Comparison of ENCODE assay signal across 8 cellular contexts in the genomic region with DNA sequence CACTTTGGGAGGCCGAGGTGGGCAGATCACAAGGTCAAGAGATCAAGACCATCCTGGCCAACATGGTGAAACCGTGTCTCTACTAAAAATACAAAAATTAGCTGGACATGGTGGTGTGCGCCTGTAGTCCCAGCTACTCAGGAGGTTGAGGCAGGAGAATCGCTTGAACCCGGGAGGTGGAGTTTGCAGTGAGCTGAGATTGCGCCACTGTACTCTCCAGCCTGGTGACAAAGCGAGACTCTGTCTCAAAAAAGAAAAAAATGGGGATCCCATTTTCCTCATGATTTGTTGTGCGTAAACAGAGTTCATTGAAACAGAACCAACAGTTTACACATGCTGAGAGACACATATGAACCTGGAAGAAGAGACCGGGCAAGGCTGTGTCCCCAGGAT. TPM values are rescaled to one million over a fixed set of nuclear protein-coding genes. Genes with fewer than 3 reads are reported as not detected.
A peak's percentile ranks its signal among the peaks of the same experiment; 100 is the strongest.
DNase-seq lines count a peak whose midpoint lies in the region; ATAC-seq and TF ChIP-seq lines count a peak whose summit lies in the region.
"Not testable (repeated sequence)": the region's sequence is repeated elsewhere in the genome, so short reads cannot be mapped to it uniquely, and the experiment has no call there.

No MANE protein-coding gene starts in this region.

- peaks cover 95% of the 10 kb centered on the region for H3K79me2 ChIP-seq in PC-9 (ENCODE audit: low read depth)

- peaks cover 33% of the 10 kb centered on the region for H3K36me3 Mint-ChIP-seq in activated T-helper 2 cell treated with anti-CD3 and anti-CD28 coated beads, Interferon-gamma antibody, Interleukin-2, Interleukin-4, amounts not matched to agents 10 μg/mL and 5 μg/mL and 100 μg/mL, durations not matched to agents 14 hours and 24 hours and 36 hours (ENCODE audit: low read depth)
- H3K36me3 Mint-ChIP-seq in chondrocyte (ENCODE audit: low read depth) = not testable (repeated sequence)

- WGBS in heart right ventricle, 2 donors = 88 to 92% methylated on average over 9 of the region's 9 CpGs
- 89 to 93% methylated on average over 8 to 9 of the region's 9 CpGs for WGBS in upper lobe of left lung, 2 donors

- peak in 1 of 2 experiments; percentile 8 for DNase-seq in PC-9
- DNase-seq in activated T-helper 2 cell treated with anti-CD3 and anti-CD28 coated beads, Interferon-gamma antibody, Interleukin-2, Interleukin-4, amounts not matched to agents 10 μg/mL and 5 μg/mL and 100 μg/mL, durations not matched to agents 14 hours and 24 hours and 36 hours (ENCODE audit: low spot score); chondrocyte (ENCODE audit: low spot score); heart right ventricle; gastrocnemius medialis; upper lobe of left lung: not testable (repeated sequence)

- H3K9me3 Mint-ChIP-seq in activated T-helper 2 cell treated with anti-CD3 and anti-CD28 coated beads, Interferon-gamma antibody, Interleukin-2, Interleukin-4, amounts not matched to agents 10 μg/mL and 5 μg/mL and 100 μg/mL, durations not matched to agents 14 hours and 24 hours and 36 hours; chondrocyte (ENCODE audit: low read depth): not testable (repeated sequence)

- H3K4me2 ChIP-seq in PC-9 = peak overlapping the region; percentile 84

- H3F3A ChIP-seq in PC-9 (ENCODE audit: insufficient read depth, low read depth) = peaks cover 66% of the 10 kb centered on the region

- H3K27ac Mint-ChIP-seq in activated T-helper 2 cell treated with anti-CD3 and anti-CD28 coated beads, Interferon-gamma antibody, Interleukin-2, Interleukin-4, amounts not matched to agents 10 μg/mL and 5 μg/mL and 100 μg/mL, durations not matched to agents 14 hours and 24 hours and 36 hours = peak overlapping the region; percentile 51
- peak overlapping the region; percentile 92 for H3K27ac Mint-ChIP-seq in chondrocyte (ENCODE audit: unreplicated experiment)

- in situ Hi-C loops in gastrocnemius medialis (cut with MboI; ENCODE audit: low sequenced_read_pairs in 4 of 4) = not testable (repeated sequence)

- not testable (repeated sequence) for H3K4me3 Mint-ChIP-seq in activated T-helper 2 cell treated with anti-CD3 and anti-CD28 coated beads, Interferon-gamma antibody, Interleukin-2, Interleukin-4, amounts not matched to agents 10 μg/mL and 5 μg/mL and 100 μg/mL, durations not matched to agents 14 hours and 24 hours and 36 hours (ENCODE audit: low read depth); chondrocyte (ENCODE audit: unreplicated experiment)

- BruUV-seq in PC-9 (replicated peaks; lab: Mats Ljungman, UMichigan) = not testable (repeated sequence)

- TF ChIP-seq EP300 in upper lobe of left lung (IDR thresholded peaks at IDR 0.05) = not testable (repeated sequence)

- H4K20me1 ChIP-seq in PC-9 (ENCODE audit: insufficient read depth) = not testable (repeated sequence)

- intact Hi-C loops in PC-9 (cut with micrococcal nuclease; ENCODE audit: unreplicated experiment) = loop anchor here (1.0 to 2.0 kb wide), 6 partner anchors 15 to 97 kb away; no protein-coding TSS in a partner anchor
- intact Hi-C loops in activated T-helper 2 cell treated with anti-CD3 and anti-CD28 coated beads, Interferon-gamma antibody, Interleukin-2, Interleukin-4, amounts not matched to agents 10 μg/mL and 5 μg/mL and 100 μg/mL, durations not matched to agents 14 hours and 24 hours and 36 hours (cut with micrococcal nuclease); gastrocnemius medialis (cut with DNase I; ENCODE audit: low total_unique reads): not testable (repeated sequence)
- intact Hi-C loops in heart right ventricle (cut with DNase I) = loop anchor here in 1 of 10 donors (5.0 kb wide), 1 partner anchor 43 kb away; no protein-coding TSS in a partner anchor

- H3K27me3 ChIP-seq in PC-9 (ENCODE audit: insufficient read depth, low read depth); heart right ventricle; muscle layer of duodenum (ENCODE audit: low read depth, low read length); gastrocnemius medialis; upper lobe of left lung: not testable (repeated sequence)

- not testable (repeated sequence) for TF ChIP-seq POLR2A in gastrocnemius medialis (IDR thresholded peaks at IDR 0.05)
- TF ChIP-seq POLR2A in upper lobe of left lung (IDR thresholded peaks at IDR 0.05) = peak in 1 of 4 donors; percentile 10

- H3K4me3 ChIP-seq in PC-9 = peak overlapping the region; percentile 18; the same call in 1 of the 2 replicates
- not testable (repeated sequence) for H3K4me3 ChIP-seq in heart right ventricle, gastrocnemius medialis, upper lobe of left lung
- H3K4me3 ChIP-seq in muscle layer of duodenum (ENCODE audit: low read depth in 1 of 2, low read length in 2 of 2) = peak overlapping the region in 1 of 2 donors; percentile 32

- H3K4me1 ChIP-seq in PC-9 (replicated peaks; ENCODE audit: insufficient read depth) = peaks cover 90% of the 10 kb centered on the region
- H3K4me1 ChIP-seq in heart right ventricle = peaks cover 50 to 100% (median 98%) of the 10 kb centered on the region in 9 donors
- peaks cover 15 to 66% of the 10 kb centered on the region in 2 donors for H3K4me1 ChIP-seq in muscle layer of duodenum (ENCODE audit: control insufficient read depth in 1 of 2, insufficient read depth in 2 of 2, low read length in 2 of 2)
- H3K4me1 ChIP-seq in gastrocnemius medialis = peaks cover 75 to 96% of the 10 kb centered on the region in 2 donors
- peaks cover 67 to 91% (median 76%) of the 10 kb centered on the region in 4 donors for H3K4me1 ChIP-seq in upper lobe of left lung

- H3K9me2 ChIP-seq in PC-9 (ENCODE audit: insufficient read depth) = not testable (repeated sequence)

- H2AFZ ChIP-seq in PC-9 = not testable (repeated sequence)

- peaks cover 39% of the 10 kb centered on the region for H3K4me1 Mint-ChIP-seq in activated T-helper 2 cell treated with anti-CD3 and anti-CD28 coated beads, Interferon-gamma antibody, Interleukin-2, Interleukin-4, amounts not matched to agents 10 μg/mL and 5 μg/mL and 100 μg/mL, durations not matched to agents 14 hours and 24 hours and 36 hours (ENCODE audit: low read depth)
- H3K4me1 Mint-ChIP-seq in chondrocyte (ENCODE audit: low read depth) = peaks cover 77% of the 10 kb centered on the region

- not testable (repeated sequence) for ATAC-seq in heart right ventricle; gastrocnemius medialis; upper lobe of left lung (ENCODE audit: low FRiP score in 2 of 2)

- POLR2A ChIA-PET in PC-9 (lab: Charles Lee; ENCODE audit: unreplicated experiment) = interaction anchor here (0.9 to 1.0 kb wide), 2 partner anchors 14 to 15 kb away, joined by 3 to 9 read pairs; no protein-coding TSS in a partner anchor

- H3K36me3 ChIP-seq in PC-9 (ENCODE audit: low read depth) (peaks cover 17% of the 10 kb centered on the region; the same call in 1 of the 2 replicates), heart right ventricle (peaks cover 0 to 26% (median 0%) of the 10 kb centered on the region in 9 donors)
- H3K36me3 ChIP-seq in muscle layer of duodenum (ENCODE audit: control insufficient read depth in 1 of 2, insufficient read depth in 2 of 2, low read length in 2 of 2); gastrocnemius medialis; upper lobe of left lung: not testable (repeated sequence)

- H3K9me3 ChIP-seq in PC-9 (ENCODE audit: insufficient read depth, low read depth); heart right ventricle; muscle layer of duodenum (ENCODE audit: control insufficient read depth in 1 of 2, low read length in 2 of 2); gastrocnemius medialis; upper lobe of left lung: not testable (repeated sequence)

- H3K27ac ChIP-seq in C4-2B (peak overlapping the region; percentile 54), PC-9 (peak overlapping the region; percentile 96), heart right ventricle (peak overlapping the region; percentile 76 to 89 (median 84)), muscle layer of duodenum (ENCODE audit: low read length) (peak overlapping the region; percentile 63), gastrocnemius medialis (peak overlapping the region; percentile 72 to 97 (median 90)), upper lobe of left lung (peak overlapping the region; percentile 66 to 88 (median 84))

- CTCF ChIA-PET in PC-9 (lab: Charles Lee) = interaction anchor here (0.6 to 2.0 kb wide), 7 partner anchors 15 to 82 kb away, joined by 3 to 19 read pairs (median 3); no protein-coding TSS in a partner anchor

- not testable (repeated sequence) for H3K27me3 Mint-ChIP-seq in activated T-helper 2 cell treated with anti-CD3 and anti-CD28 coated beads, Interferon-gamma antibody, Interleukin-2, Interleukin-4, amounts not matched to agents 10 μg/mL and 5 μg/mL and 100 μg/mL, durations not matched to agents 14 hours and 24 hours and 36 hours (ENCODE audit: low read depth); chondrocyte (ENCODE audit: low read depth)

- TF ChIP-seq CTCF in C4-2B (conservative IDR thresholded peaks at IDR 0.05); PC-9 (conservative IDR thresholded peaks at IDR 0.05); chondrocyte (IDR thresholded peaks at IDR 0.05); heart right ventricle (IDR thresholded peaks at IDR 0.05); gastrocnemius medialis (IDR thresholded peaks at IDR 0.05 in 4 of 5, conservative IDR thresholded peaks at IDR 0.05 in 1 of 5); upper lobe of left lung (IDR thresholded peaks at IDR 0.05): not testable (repeated sequence)

RNA-seq across cellular contexts. Expression of a gene that starts 55.6 kb away (rescaled TPM):
- total RNA-seq in PC-9 (2021) (128 and 140 TPM in 2 replicates), chondrocyte (95.5 to 110 TPM (median 103 TPM) in 3 replicates), heart right ventricle (100 to 1,000 TPM; 178 to 322 (median 239) TPM), gastrocnemius medialis (100 to 1,000 TPM; 168 to 331 (median 246) TPM), upper lobe of left lung (10 to 100 TPM; 60.8 to 98.5 (median 88.9) TPM)
- 197 TPM in 2 replicates for total RNA-seq in activated T-helper 2 cell treated with anti-CD3 and anti-CD28 coated beads, Interferon-gamma antibody, Interleukin-2, Interleukin-4, amounts not matched to agents 10 μg/mL and 5 μg/mL and 100 μg/mL, durations not matched to agents 14 hours and 24 hours and 36 hours
- polyA plus RNA-seq in heart right ventricle = 100 to 1,000 TPM in 1 of 2 donors, 10 to 100 TPM in 1; 51.9 to 161 TPM
